In genomic region chr1:6419397-6419802, GRCh38 we compare ENCODE assay signal across 2 cellular contexts.
TF ChIP-seq lines count a peak whose summit lies in the region.

No MANE protein-coding gene starts in this region.

TF ChIP-seq in H1, 55 proteins besides CTCF, POLR2A, EP300 and RAD21:
- no peak for TF ChIP-seq SIX5 (IDR thresholded peaks at IDR 0.05; ENCODE audit: low read depth, low read length)
- no peak for TF ChIP-seq RXRA (IDR thresholded peaks at IDR 0.05; ENCODE audit: insufficient read depth, low read depth, low read length)
- TF ChIP-seq JUN (IDR thresholded peaks at IDR 0.05; ENCODE audit: low read depth, low read length): no peak
- TF ChIP-seq CHD2 (IDR thresholded peaks at IDR 0.05; ENCODE audit: low read length): no peak
- TF ChIP-seq SIN3A (conservative IDR thresholded peaks at IDR 0.05 in 1 of 2, IDR thresholded peaks at IDR 0.05 in 1 of 2; ENCODE audit: low read depth in 1 of 2, low read length in 2 of 2): no peak
- peak; percentile 16 for TF ChIP-seq KDM4A (IDR thresholded peaks at IDR 0.05; ENCODE audit: low read depth, low read length, severe bottlenecking)
- TF ChIP-seq USF2 (IDR thresholded peaks at IDR 0.05; ENCODE audit: low read length): no peak
- TF ChIP-seq SUZ12 (IDR thresholded peaks at IDR 0.05; ENCODE audit: low read length): peak; percentile 13; the same call in 1 of the 2 replicates
- no peak for TF ChIP-seq SIRT6 (IDR thresholded peaks at IDR 0.05; ENCODE audit: low read length)
- TF ChIP-seq EZH2 (IDR thresholded peaks at IDR 0.05; ENCODE audit: low read depth, low read length, severe bottlenecking): peak; percentile 60

TF ChIP-seq in neural cell, 6 proteins besides CTCF, POLR2A, EP300 and RAD21:
- TF ChIP-seq MXI1 (conservative IDR thresholded peaks at IDR 0.05; ENCODE audit: poor library complexity, severe bottlenecking): no peak
- TF ChIP-seq, protein P1, sequence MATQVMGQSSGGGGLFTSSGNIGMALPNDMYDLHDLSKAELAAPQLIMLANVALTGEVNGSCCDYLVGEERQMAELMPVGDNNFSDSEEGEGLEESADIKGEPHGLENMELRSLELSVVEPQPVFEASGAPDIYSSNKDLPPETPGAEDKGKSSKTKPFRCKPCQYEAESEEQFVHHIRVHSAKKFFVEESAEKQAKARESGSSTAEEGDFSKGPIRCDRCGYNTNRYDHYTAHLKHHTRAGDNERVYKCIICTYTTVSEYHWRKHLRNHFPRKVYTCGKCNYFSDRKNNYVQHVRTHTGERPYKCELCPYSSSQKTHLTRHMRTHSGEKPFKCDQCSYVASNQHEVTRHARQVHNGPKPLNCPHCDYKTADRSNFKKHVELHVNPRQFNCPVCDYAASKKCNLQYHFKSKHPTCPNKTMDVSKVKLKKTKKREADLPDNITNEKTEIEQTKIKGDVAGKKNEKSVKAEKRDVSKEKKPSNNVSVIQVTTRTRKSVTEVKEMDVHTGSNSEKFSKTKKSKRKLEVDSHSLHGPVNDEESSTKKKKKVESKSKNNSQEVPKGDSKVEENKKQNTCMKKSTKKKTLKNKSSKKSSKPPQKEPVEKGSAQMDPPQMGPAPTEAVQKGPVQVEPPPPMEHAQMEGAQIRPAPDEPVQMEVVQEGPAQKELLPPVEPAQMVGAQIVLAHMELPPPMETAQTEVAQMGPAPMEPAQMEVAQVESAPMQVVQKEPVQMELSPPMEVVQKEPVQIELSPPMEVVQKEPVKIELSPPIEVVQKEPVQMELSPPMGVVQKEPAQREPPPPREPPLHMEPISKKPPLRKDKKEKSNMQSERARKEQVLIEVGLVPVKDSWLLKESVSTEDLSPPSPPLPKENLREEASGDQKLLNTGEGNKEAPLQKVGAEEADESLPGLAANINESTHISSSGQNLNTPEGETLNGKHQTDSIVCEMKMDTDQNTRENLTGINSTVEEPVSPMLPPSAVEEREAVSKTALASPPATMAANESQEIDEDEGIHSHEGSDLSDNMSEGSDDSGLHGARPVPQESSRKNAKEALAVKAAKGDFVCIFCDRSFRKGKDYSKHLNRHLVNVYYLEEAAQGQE (IDR thresholded peaks at IDR 0.05; ENCODE audit: borderline replicate concordance): no peak
- no peak for TF ChIP-seq TAF1 (IDR thresholded peaks at IDR 0.05; ENCODE audit: low read depth)
- TF ChIP-seq EZH2 (IDR thresholded peaks at IDR 0.05; ENCODE audit: borderline replicate concordance, insufficient read depth, low read length, poor library complexity, severe bottlenecking): peak; percentile 10
- TF ChIP-seq POLR2AphosphoS5 (IDR thresholded peaks at IDR 0.05): no peak
